In genomic region chr1:183837062-183837461, GRCh38 we compare ENCODE assay signal across 20 cellular contexts. TPM values are rescaled to one million over a fixed set of nuclear protein-coding genes. Genes with fewer than 3 reads are reported as not detected.
DNase-seq lines count a peak whose midpoint lies in the region; ATAC-seq and TF ChIP-seq lines count a peak whose summit lies in the region.
"Had no signal": no experiment of that assay in that cellular context is flagged by ENCODE, and none has a peak within 500 bp of the region (broad histone marks: within the 10 kb centered on the region; RNA-seq: fewer than 3 reads in every experiment).

No MANE protein-coding gene starts in this region.

- TF ChIP-seq CTCF in A673 (conservative IDR thresholded peaks at IDR 0.05; ENCODE audit: low read depth, low read length) (no peak), psoas muscle (IDR thresholded peaks at IDR 0.05) (no peak)

- H3K4me1 ChIP-seq in A673 (ENCODE audit: insufficient read depth, low read length, poor library complexity, severe bottlenecking) (peaks cover 87% of the 10 kb centered on the region), mesodermal cell (ENCODE audit: control insufficient read depth, insufficient read depth, low read length, poor library complexity, severe bottlenecking) (peaks cover 25% of the 10 kb centered on the region), psoas muscle (no peaks in the 10 kb centered on the region)

- CTCF ChIA-PET in A673 (lab: Charles Lee) = no interaction called here

- ATAC-seq in psoas muscle (no peak), HG03196 (IDR thresholded peaks at IDR 0.05; ENCODE audit: unreplicated experiment) (no peak), HG03135 (IDR thresholded peaks at IDR 0.05; ENCODE audit: unreplicated experiment) (no peak)
- ATAC-seq: activated CD4-positive, CD25-positive, alpha-beta regulatory T cell treated with anti-CD3 and anti-CD28 coated beads, Interleukin-2, amount 50 U/mL, for 24 hours; activated naive CD8-positive, alpha-beta T cell treated with anti-CD3 and anti-CD28 coated beads, Interleukin-2, amount 50 U/mL, for 24 hours; activated T-cell treated with anti-CD3 and anti-CD28 coated beads, Interleukin-2, amount 50 U/mL, for 72 hours; SK-N-SH treated with all-trans-retinoic acid at 6 μM for 48 hours; stimulated activated naive B cell treated with anti-CD40 and anti-IgM and Interleukin-4, amounts not matched to agents 10 μg/mL and 1 μg/mL and 100 μg/mL, for 72 hours had no signal

- no CpG with 5 or more reads among the region's 1 CpG for WGBS in mesodermal cell (ENCODE audit: insufficient coverage in 2 of 2), 2 experiments
- WGBS in psoas muscle, 3 donors = 56 to 70% (median 58%) methylated on average over 1 of the region's 1 CpG

- H3K4me3 ChIP-seq in A673 (ENCODE audit: low read depth, low read length, poor library complexity, severe bottlenecking) (no peak overlapping the region), SK-N-MC (peak overlapping the region; percentile 58), mesodermal cell (ENCODE audit: extremely low read depth, insufficient read depth, low read length, poor library complexity, severe bottlenecking) (no peak overlapping the region), psoas muscle (no peak overlapping the region)
- H3K4me3 ChIP-seq: BLaER1 treated with 17β-estradiol and CSF1 and Interleukin-3, amounts not matched to agents 10 nM and 100 nM; MG63 had no signal

- intact Hi-C loops in A673 (cut with micrococcal nuclease; ENCODE audit: unreplicated experiment) (no loop called here), psoas muscle (cut with DNase I) (no loop called here)

- no peaks in the 10 kb centered on the region for H3K9me3 ChIP-seq in A673 (ENCODE audit: low read depth, low read length, poor library complexity, severe bottlenecking)
- no peaks in the 10 kb centered on the region for H3K9me3 ChIP-seq in SK-N-MC (ENCODE audit: low read depth, low read length)
- no peaks in the 10 kb centered on the region for H3K9me3 ChIP-seq in mesodermal cell (ENCODE audit: control insufficient read depth, low read length)
- H3K9me3 ChIP-seq in psoas muscle = no peaks in the 10 kb centered on the region
- H3K9me3 ChIP-seq: MG63 had no signal

- H3K27me3 ChIP-seq in A673 (replicated peaks; ENCODE audit: insufficient read depth, low read depth, low read length, poor library complexity) = no peaks in the 10 kb centered on the region
- no peaks in the 10 kb centered on the region for H3K27me3 ChIP-seq in psoas muscle (ENCODE audit: insufficient read depth in 3 of 3, low read length in 2 of 3)
- H3K27me3 ChIP-seq: BLaER1 treated with 17β-estradiol and CSF1 and Interleukin-3, amounts not matched to agents 10 nM and 100 nM; MG63 had no signal

- BruUV-seq in A673 (replicated peaks; lab: Mats Ljungman, UMichigan) = no TSS peak

- H3K27ac ChIP-seq in A673 (ENCODE audit: low read depth, low read length, poor library complexity, severe bottlenecking) (peak overlapping the region; percentile 32), SK-N-MC (no peak overlapping the region), mesodermal cell (ENCODE audit: low read depth, low read length, severe bottlenecking) (peak overlapping the region; percentile 7), psoas muscle (no peak overlapping the region)
- H3K27ac ChIP-seq: BLaER1 treated with 17β-estradiol and CSF1 and Interleukin-3, amounts not matched to agents 10 nM and 100 nM; KMS-11 had no signal

- DNase-seq in A673 (ENCODE audit: low spot score) (peak; percentile 91), ELF-1 (ENCODE audit: low read depth, low spot score) (peak; percentile 41), SK-N-MC (ENCODE audit: low read depth, low spot score) (no peak), psoas muscle (no peak)
- DNase-seq: activated CD4-positive, alpha-beta T cell treated with anti-CD3 and anti-CD28 coated beads, Interleukin-2, amount 50 U/mL, for 48 hours; activated naive CD8-positive, alpha-beta T cell treated with anti-CD3 and anti-CD28 coated beads, Interleukin-2, amount 50 U/mL, for 24 hours; activated T-cell treated with anti-CD3 and anti-CD28 coated beads, Interleukin-2, amount 50 U/mL, for 72 hours; immature natural killer cell; MG63; NCI-H1105; OCI-M1; stimulated activated naive B cell treated with anti-CD40 and anti-IgM and Interleukin-4, amounts not matched to agents 10 μg/mL and 1 μg/mL and 100 μg/mL, for 72 hours; substantia nigra had no signal

- H3K36me3 ChIP-seq in A673 (ENCODE audit: insufficient read depth, low read length, poor library complexity, severe bottlenecking) (peaks cover 11% of the 10 kb centered on the region), SK-N-MC (ENCODE audit: insufficient read depth, low read length) (peaks cover 14% of the 10 kb centered on the region), mesodermal cell (ENCODE audit: control insufficient read depth, insufficient read depth, low read length) (peaks cover 24% of the 10 kb centered on the region), psoas muscle (ENCODE audit: insufficient read depth in 1 of 2, low read depth in 1 of 2) (no peaks in the 10 kb centered on the region)
- H3K36me3 ChIP-seq: MG63 had no signal

- POLR2A ChIA-PET in A673 (lab: Charles Lee; ENCODE audit: low non-redundant PET) = no interaction called here

- H3K9ac ChIP-seq in SK-N-MC (ENCODE audit: insufficient read length) = no peak overlapping the region
- H3K9ac ChIP-seq: KMS-11 had no signal

RNA-seq across cellular contexts. Expression of gene RGL1, which starts 32.1 kb away (rescaled TPM):
- total RNA-seq in A673 (2021) = 67.2 and 74.0 TPM in 2 replicates
- polyA plus RNA-seq in mesodermal cell (2013, experiment 1 of 2) = 26.3 TPM
- polyA plus RNA-seq in mesodermal cell (2013, experiment 2 of 2) = 26.9 TPM
- 1 to 10 TPM; 3.9 to 6.8 (median 5.2) TPM for total RNA-seq in psoas muscle
- 1 to 10 TPM in 2 of 3 donors, under 1 TPM in 1; 0.93 to 1.3 (median 1.3) TPM for polyA plus RNA-seq in psoas muscle

Comparison
In these comparisons a context has a peak if more than half of its experiments do, and no peak if none do; other contexts are left out.
1. DNase-seq: peak in A673 (single experiment) and ELF-1 (single experiment); none in SK-N-MC (single experiment) and psoas muscle (0 of 2).
2. H3K27ac ChIP-seq: peak in A673 (single experiment) and mesodermal cell (single experiment); none in SK-N-MC (single experiment) and psoas muscle (single experiment).